ENCODE assay signal across 19 cellular contexts in the genomic region with DNA sequence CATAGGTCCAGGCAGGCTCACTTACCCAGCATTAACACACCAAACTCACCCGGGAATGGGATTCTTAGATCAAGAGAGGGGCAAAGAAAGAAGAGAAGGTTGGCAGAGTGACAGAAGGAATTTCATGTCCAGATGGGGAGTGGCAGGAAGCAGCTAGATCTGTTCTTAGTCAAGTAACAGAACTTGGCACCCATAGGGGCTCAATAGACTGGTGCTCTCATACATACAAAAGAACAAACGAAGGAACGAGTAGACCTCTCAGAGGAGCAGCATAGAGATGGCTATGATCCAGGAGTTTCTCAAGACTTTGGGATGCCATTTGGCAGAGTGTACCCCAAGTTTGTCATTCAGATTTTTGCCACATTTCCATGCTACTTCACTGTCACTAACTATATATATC. TPM values are rescaled to one million over a fixed set of nuclear protein-coding genes. Genes with fewer than 3 reads are reported as not detected.
"Had no signal": no experiment of that assay in that cellular context is flagged by ENCODE, and none has a peak within 500 bp of the region (broad histone marks: within the 10 kb centered on the region; RNA-seq: fewer than 3 reads in every experiment).

No MANE protein-coding gene starts in this region.

- DNase-seq: dorsolateral prefrontal cortex; effector CD4-positive, alpha-beta T cell; foreskin melanocyte; glutamatergic neuron; heart right ventricle; hippocampal formation; left colon; left ventricle myocardium inferior; lower lobe of right lung; natural killer cell; occipital lobe; ovary; posterior cingulate gyrus; psoas muscle; right cardiac atrium; stimulated activated CD4-positive, alpha-beta T cell treated with anti-CD3 and anti-CD28 coated beads, Interleukin-15, amount 100 ng/mL, for 24 hours; stimulated activated CD4-positive, alpha-beta T cell treated with anti-CD3 and anti-CD28 coated beads, Interleukin-2, amount 100 ng/mL, for 48 hours; stimulated activated naive B cell treated with anti-CD40 and anti-IgM and Interleukin-4, amounts not matched to agents 10 μg/mL and 1 μg/mL and 100 μg/mL, for 72 hours; upper lobe of left lung had no signal

- ATAC-seq: heart right ventricle; left colon; lower lobe of right lung; natural killer cell; psoas muscle; stimulated activated naive B cell treated with anti-CD40 and anti-IgM and Interleukin-4, amounts not matched to agents 10 μg/mL and 1 μg/mL and 100 μg/mL, for 72 hours had no signal

RNA-seq across cellular contexts. Expression of gene NDRG4, which starts 59.8 kb away (rescaled TPM):
- total RNA-seq: natural killer cell had no signal
